17 cellular contexts compared by ENCODE assay signal in the genomic region with DNA sequence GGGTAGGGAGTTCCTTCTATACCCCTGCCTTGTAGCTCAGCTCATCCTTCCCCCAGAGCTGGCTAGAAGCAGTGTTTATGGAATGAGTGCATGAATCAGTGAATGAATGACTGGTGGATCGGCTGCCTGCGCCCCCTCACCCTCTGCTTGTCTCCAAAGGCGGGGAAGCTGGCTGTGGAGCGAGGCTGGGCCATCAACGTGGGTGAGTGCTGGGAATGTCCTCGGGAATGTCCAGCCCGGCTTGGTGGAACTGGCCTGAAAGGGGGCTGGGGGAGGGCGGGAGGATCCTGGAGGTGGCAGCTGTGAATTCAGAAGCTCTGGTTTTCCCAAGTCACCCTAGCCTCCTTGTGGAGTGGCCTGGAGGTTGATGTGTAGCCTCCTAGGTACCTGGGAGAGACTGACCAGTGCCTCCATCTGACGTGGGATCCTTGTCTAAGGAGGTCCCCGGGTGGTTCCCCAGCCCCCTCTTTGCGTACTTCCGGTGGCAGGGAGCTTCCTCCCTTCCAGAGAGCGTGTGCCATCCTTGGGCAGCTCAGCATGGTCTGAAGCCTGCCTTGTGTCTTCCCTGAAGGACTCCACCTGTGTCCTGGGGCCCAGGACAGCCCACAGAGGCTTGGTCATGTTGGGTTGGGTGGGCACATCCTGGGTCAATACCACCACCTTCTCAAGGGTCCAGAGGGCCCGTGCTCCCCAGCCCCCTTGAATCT. TPM values are rescaled to one million over a fixed set of nuclear protein-coding genes. Genes with fewer than 3 reads are reported as not detected.
DNase-seq lines count a peak whose midpoint lies in the region; TF ChIP-seq lines count a peak whose summit lies in the region.
"Had no signal": no experiment of that assay in that cellular context is flagged by ENCODE, and none has a peak within 500 bp of the region (broad histone marks: within the 10 kb centered on the region; RNA-seq: fewer than 3 reads in every experiment).

No MANE protein-coding gene starts in this region.

- TF ChIP-seq POLR2A in spleen (IDR thresholded peaks at IDR 0.05) = no peak

- WGBS in spleen, 5 donors = 71 to 87% (median 80%) methylated on average over 10 to 14 of the region's 14 CpGs

- TF ChIP-seq CTCF in RWPE1 (conservative IDR thresholded peaks at IDR 0.05; ENCODE audit: low read depth) (no peak), spleen (IDR thresholded peaks at IDR 0.05 in 8 of 11, conservative IDR thresholded peaks at IDR 0.05 in 3 of 11) (no peak)

- H3K4me1 ChIP-seq in spleen = peaks cover 0 to 16% (median 7%) of the 10 kb centered on the region in 6 donors
- H3K4me1 ChIP-seq: SJSA1 had no signal

- H3K9me3 ChIP-seq in spleen = no peaks in the 10 kb centered on the region
- H3K9me3 ChIP-seq: SJSA1 had no signal

- peaks cover 0 to 15% (median 0%) of the 10 kb centered on the region in 6 donors for H3K36me3 ChIP-seq in spleen
- H3K36me3 ChIP-seq: SJSA1 had no signal

- POLR2A ChIA-PET in RWPE1 (lab: Yijun Ruan, JAX; ENCODE audit: low non-redundant PET) = no interaction called here

- no peaks in the 10 kb centered on the region for H3K27me3 ChIP-seq in spleen (replicated peaks in 1 of 7)
- H3K27me3 ChIP-seq: SJSA1 had no signal

- DNase-seq in EH (ENCODE audit: low read depth) = peak; percentile 13
- no peak for DNase-seq in RWPE1 (ENCODE audit: low spot score)
- peak; percentile 23 for DNase-seq in myocyte (ENCODE audit: low read depth)
- DNase-seq in spleen = peak; percentile 65
- no peak for DNase-seq in DMS 273 (lab: John Stamatoyannopoulos, UW; ENCODE audit: unreplicated experiment)
- DNase-seq in amniotic stem cell (lab: John Stamatoyannopoulos, UW) = no peak
- DNase-seq in RPMI8226 = no peak
- DNase-seq: C1 segment of cervical spinal cord, DMS79 treated with DMSO at 0.1 percent for 48 hours, H9, KG1, MV-4-11, NCI-H187, NCI-H2107, NCI-H510A had no signal

- H3K27ac ChIP-seq in RWPE1 (peak overlapping the region; percentile 91), spleen (no peak overlapping the region)
- H3K27ac ChIP-seq: SJSA1 had no signal

- intact Hi-C loops in spleen (cut with DNase I; ENCODE audit: low total_unique reads) = no loop called here

- CTCF ChIA-PET in RWPE1 (lab: Yijun Ruan, JAX) = interaction anchor here (0.9 to 2.9 kb wide), 2 partner anchors 138 to 149 kb away, joined by 3 to 10 read pairs; no protein-coding TSS in a partner anchor

- no peak overlapping the region for H3K4me3 ChIP-seq in spleen
- H3K4me3 ChIP-seq: SJSA1 had no signal

RNA-seq across cellular contexts. Expression of gene HDAC11, which starts 18.4 kb away (rescaled TPM):
- total RNA-seq in myocyte (12.6 and 15.1 TPM in 2 replicates), spleen (10 to 100 TPM in 2 of 7 donors, 1 to 10 TPM in 5; 4.2 to 11.2 (median 6.3) TPM)
- 20.9 TPM for polyA plus RNA-seq in myocyte (2012)
- polyA plus RNA-seq in spleen = 1 to 10 TPM; 2.5 to 6.5 (median 3.3) TPM

RNA-seq across cellular contexts. Expression of gene FBLN2, which starts 50.4 kb away (rescaled TPM):
- total RNA-seq in myocyte (0.91 and 2.4 TPM in 2 replicates), spleen (10 to 100 TPM in 4 of 7 donors, 1 to 10 TPM in 3; 6.1 to 28.2 (median 17.4) TPM)
- 0.43 TPM for polyA plus RNA-seq in myocyte (2012)
- polyA plus RNA-seq in spleen = 10 to 100 TPM in 1 of 3 donors, 1 to 10 TPM in 2; 8.9 to 15.9 (median 9.1) TPM
- total RNA-seq: HepG2 had no signal
- polyA plus RNA-seq: HepG2 had no signal

Comparison
In these comparisons a context has a peak if more than half of its experiments do, and no peak if none do; other contexts are left out.
1. DNase-seq: peak in EH (single experiment), myocyte (single experiment) and spleen (single experiment); none in RWPE1 (single experiment), DMS 273 (single experiment), amniotic stem cell (single experiment) and RPMI8226 (single experiment).